Comparison of ENCODE assay signal across 15 cellular contexts in genomic region chrX:68084765-68085164, GRCh38.
DNase-seq lines count a peak whose midpoint lies in the region; ATAC-seq and TF ChIP-seq lines count a peak whose summit lies in the region.
"Had no signal": no experiment of that assay in that cellular context is flagged by ENCODE, and none has a peak within 500 bp of the region (broad histone marks: within the 10 kb centered on the region; RNA-seq: fewer than 3 reads in every experiment).

No MANE protein-coding gene starts in this region.

- H3K4me3 ChIP-seq in ACC112 (ENCODE audit: low read depth, low read length) (no peak overlapping the region), HL-60 (replicated peaks; ENCODE audit: insufficient read depth, low read length) (no peak overlapping the region), spleen (no peak overlapping the region)
- H3K4me3 ChIP-seq: lower lobe of right lung had no signal

- no peak overlapping the region for H3K27ac Mint-ChIP-seq in stimulated activated naive CD8-positive, alpha-beta T cell treated with anti-CD3 and anti-CD28 coated beads, Interleukin-15, amount 100 ng/mL, for 72 hours

- no peaks in the 10 kb centered on the region for H3K9me3 ChIP-seq in spleen
- H3K9me3 ChIP-seq: lower lobe of right lung had no signal

- no peaks in the 10 kb centered on the region for H3K4me1 Mint-ChIP-seq in stimulated activated naive CD8-positive, alpha-beta T cell treated with anti-CD3 and anti-CD28 coated beads, Interleukin-15, amount 100 ng/mL, for 72 hours

- H3K27ac ChIP-seq in ACC112 (ENCODE audit: low read depth, low read length) (peak overlapping the region; percentile 50), HL-60 (replicated peaks) (peak overlapping the region; percentile 44), spleen (no peak overlapping the region)
- H3K27ac ChIP-seq: lower lobe of right lung had no signal

- no peaks in the 10 kb centered on the region for H3K79me2 ChIP-seq in ACC112 (ENCODE audit: control insufficient read depth, insufficient read depth, low read length, unreplicated experiment)

- H3K27me3 ChIP-seq in ACC112 (ENCODE audit: insufficient read depth, low read length), result no peaks in the 10 kb centered on the region
- H3K27me3 ChIP-seq in HL-60 (ENCODE audit: insufficient read depth, poor library complexity, severe bottlenecking), result no peaks in the 10 kb centered on the region
- H3K27me3 ChIP-seq in spleen (replicated peaks in 1 of 7), result peaks cover 0 to 5% (median 0%) of the 10 kb centered on the region in 7 donors

- no peaks in the 10 kb centered on the region for H3K27me3 Mint-ChIP-seq in stimulated activated naive CD8-positive, alpha-beta T cell treated with anti-CD3 and anti-CD28 coated beads, Interleukin-15, amount 100 ng/mL, for 72 hours

- H3K4me3 Mint-ChIP-seq in stimulated activated naive CD8-positive, alpha-beta T cell treated with anti-CD3 and anti-CD28 coated beads, Interleukin-15, amount 100 ng/mL, for 72 hours, result no peak overlapping the region

- ATAC-seq in left ventricle myocardium superior (peak; percentile 78), GM21381 (IDR thresholded peaks at IDR 0.05; ENCODE audit: unreplicated experiment) (no peak)
- ATAC-seq in stimulated activated naive CD8-positive, alpha-beta T cell treated with anti-CD3 and anti-CD28 coated beads, Interleukin-15, amount 100 ng/mL, for 72 hours, result no peak
- ATAC-seq: lower lobe of right lung had no signal

- no peaks in the 10 kb centered on the region for H3K9me3 Mint-ChIP-seq in stimulated activated naive CD8-positive, alpha-beta T cell treated with anti-CD3 and anti-CD28 coated beads, Interleukin-15, amount 100 ng/mL, for 72 hours

- intact Hi-C loops in left ventricle myocardium superior (cut with micrococcal nuclease), result no loop called here
- intact Hi-C loops in spleen (cut with DNase I; ENCODE audit: low total_unique reads), result no loop called here

- H2AFZ ChIP-seq in ACC112 (ENCODE audit: low read length, unreplicated experiment), result peak overlapping the region; percentile 50

- H3K36me3 ChIP-seq in ACC112 (ENCODE audit: insufficient read depth, low read length) (no peaks in the 10 kb centered on the region), spleen (no peaks in the 10 kb centered on the region)
- H3K36me3 ChIP-seq: lower lobe of right lung had no signal

- H3K4me1 ChIP-seq in ACC112 (ENCODE audit: control insufficient read depth, insufficient read depth, low read length, unreplicated experiment) (peaks cover 9% of the 10 kb centered on the region), spleen (no peaks in the 10 kb centered on the region)
- H3K4me1 ChIP-seq: lower lobe of right lung had no signal

- WGBS in spleen, 5 donors, result 0 to 36% (median 16%) methylated on average over 1 of the region's 1 CpG

- peak; percentile 53 to 58 for DNase-seq in HL-60 (ENCODE audit: low read depth in 1 of 2, low spot score in 1 of 2)
- peak; percentile 53 for DNase-seq in amniotic epithelial cell (ENCODE audit: low read depth)
- DNase-seq in left ventricle myocardium superior, result no peak
- no peak for DNase-seq in spleen
- no peak for DNase-seq in stimulated activated naive CD8-positive, alpha-beta T cell treated with anti-CD3 and anti-CD28 coated beads, Interleukin-15, amount 100 ng/mL, for 72 hours
- no peak for DNase-seq in DMS153 (lab: John Stamatoyannopoulos, UW)
- DNase-seq: ACHN; activated CD4-positive, CD25-positive, alpha-beta regulatory T cell; DMS79; head of caudate nucleus; lower lobe of right lung; NCI-H1694; trophoblast cell had no signal

- no peak for TF ChIP-seq POLR2A in spleen (IDR thresholded peaks at IDR 0.05)

- no peak for TF ChIP-seq CTCF in HL-60 (IDR thresholded peaks at IDR 0.05; ENCODE audit: insufficient read depth, low read length)
- no peak for TF ChIP-seq CTCF in spleen (IDR thresholded peaks at IDR 0.05 in 8 of 11, conservative IDR thresholded peaks at IDR 0.05 in 3 of 11)

Comparison
In these comparisons a context has a peak if more than half of its experiments do, and no peak if none do; other contexts are left out.
1. H3K27ac ChIP-seq: peak in ACC112 (single experiment) and HL-60 (single experiment); none in spleen (0 of 8).
2. DNase-seq: peak in HL-60 (2 of 2) and amniotic epithelial cell (single experiment); none in left ventricle myocardium superior (single experiment), spleen (single experiment), stimulated activated naive CD8-positive, alpha-beta T cell treated with anti-CD3 and anti-CD28 coated beads, Interleukin-15, amount 100 ng/mL, for 72 hours (0 of 2) and DMS153 (single experiment).